ENCODE assay signal across 8 cellular contexts in genomic region chr15:60397772-60398445, GRCh38. TPM values are rescaled to one million over a fixed set of nuclear protein-coding genes. Genes with fewer than 3 reads are reported as not detected.
DNase-seq lines count a peak whose midpoint lies in the region; ATAC-seq, FAIRE-seq and TF ChIP-seq lines count a peak whose summit lies in the region.

TSS of gene ANXA2 (minus strand) at chr15:60397986. CDS start at chr15:60386075, 11,911 bp downstream.

- DNase-seq in GM10266 (ENCODE audit: extremely low spot score) (peak; percentile 91), WERI-Rb-1 (no peak), bronchial epithelial cell (ENCODE audit: low read depth) (peak; percentile 70), islet precursor cell (peak; percentile 94), D721Med (ENCODE audit: insufficient read length, low spot score) (no peak)
- peak; percentile 73 to 76 for DNase-seq in stimulated activated CD4-positive, alpha-beta T cell treated with anti-CD3 and anti-CD28 coated beads, Interleukin-1b, Interleukin-23, amount 100 ng/mL, for 4 hours (ENCODE audit: low read depth in 2 of 2)

- H3K4me3 ChIP-seq in WERI-Rb-1 (ENCODE audit: low read depth, low read length) (peak within 1 kb of the TSS; percentile 55), bronchial epithelial cell (ENCODE audit: low read depth, low read length) (peak within 1 kb of the TSS; percentile 96)

- TF ChIP-seq CTCF in GM10266 (IDR thresholded peaks at IDR 0.05; ENCODE audit: control insufficient read depth, insufficient read depth, low read depth, missing control alignments) (no peak), WERI-Rb-1 (IDR thresholded peaks at IDR 0.05; ENCODE audit: low read depth, low read length) (no peak), bronchial epithelial cell (IDR thresholded peaks at IDR 0.05; ENCODE audit: insufficient read depth, low read length, severe bottlenecking) (no peak), D721Med (IDR thresholded peaks at IDR 0.05; ENCODE audit: insufficient read depth, missing control alignments) (no peak)

- H3K36me3 ChIP-seq in KOPT-K1 (ENCODE audit: insufficient read depth, low read length), result no peaks in the 10 kb centered on the region
- H3K36me3 ChIP-seq in WERI-Rb-1, result no peaks in the 10 kb centered on the region
- H3K36me3 ChIP-seq in bronchial epithelial cell (ENCODE audit: control insufficient read depth, insufficient read depth, low read length), result peaks cover 16% of the 10 kb centered on the region

- FAIRE-seq in bronchial epithelial cell (lab: Jason Lieb, UNC) (no peak), D721Med (lab: Jason Lieb, UNC) (no peak)

- H3K27me3 ChIP-seq in WERI-Rb-1 (ENCODE audit: insufficient read depth, low read depth, severe bottlenecking), result no peaks in the 10 kb centered on the region
- H3K27me3 ChIP-seq in bronchial epithelial cell (ENCODE audit: control insufficient read depth, insufficient read depth, low read length), result no peaks in the 10 kb centered on the region

- H3K9me3 ChIP-seq in KOPT-K1 (ENCODE audit: insufficient read depth, low read length, poor library complexity, severe bottlenecking), result no peaks in the 10 kb centered on the region
- no peaks in the 10 kb centered on the region for H3K9me3 ChIP-seq in WERI-Rb-1 (ENCODE audit: severe bottlenecking)

- peak; percentile 66 for ATAC-seq in GM21825 (IDR thresholded peaks at IDR 0.05; ENCODE audit: unreplicated experiment)

- H3K27ac ChIP-seq in KOPT-K1 (ENCODE audit: low read depth, low read length, poor library complexity, severe bottlenecking), result peak within 1 kb of the TSS; percentile 36
- H3K27ac ChIP-seq in WERI-Rb-1, result no peak within 1 kb of the TSS

RNA-seq across cellular contexts. Expression of gene ANXA2, which starts in this region (rescaled TPM):
- total RNA-seq in bronchial epithelial cell, result 4,627 and 5,325 TPM in 2 replicates

Comparison
In these comparisons a context has a peak if more than half of its experiments do, and no peak if none do; other contexts are left out.
1. DNase-seq: peak in GM10266 (single experiment), bronchial epithelial cell (single experiment), islet precursor cell (single experiment) and stimulated activated CD4-positive, alpha-beta T cell treated with anti-CD3 and anti-CD28 coated beads, Interleukin-1b, Interleukin-23, amount 100 ng/mL, for 4 hours (2 of 2); none in WERI-Rb-1 (single experiment) and D721Med (single experiment).